11 cellular contexts compared by ENCODE assay signal in genomic region chr9:6739218-6739617, GRCh38. TPM values are rescaled to one million over a fixed set of nuclear protein-coding genes. Genes with fewer than 3 reads are reported as not detected.
DNase-seq lines count a peak whose midpoint lies in the region; ATAC-seq, FAIRE-seq and TF ChIP-seq lines count a peak whose summit lies in the region.
"Had no signal": no experiment of that assay in that cellular context is flagged by ENCODE, and none has a peak within 500 bp of the region (broad histone marks: within the 10 kb centered on the region; RNA-seq: fewer than 3 reads in every experiment).

No MANE protein-coding gene starts in this region.

- BruUV-seq in OCI-LY7 (replicated peaks; lab: Mats Ljungman, UMichigan): no TSS peak

- H3K36me3 Mint-ChIP-seq in nephron progenitor cell (ENCODE audit: low read depth): no peaks in the 10 kb centered on the region

- POLR2A ChIA-PET in OCI-LY7 (lab: Charles Lee): interaction anchor here (0.7 to 2.3 kb wide), 3 partner anchors 11 to 326 kb away, joined by 4 to 9 read pairs (median 4); partner anchors contain the start of gene UHRF2

- CTCF ChIA-PET in OCI-LY7 (lab: Charles Lee; ENCODE audit: unreplicated experiment): no interaction called here

- intact Hi-C loops in OCI-LY7 (cut with micrococcal nuclease; ENCODE audit: unreplicated experiment) (loop anchor here (1.0 kb wide), 1 partner anchor 154 kb away; no protein-coding TSS in a partner anchor), left cardiac atrium (cut with DNase I) (loop anchor here (10.0 kb wide), 2 partner anchors 154 to 384 kb away; no protein-coding TSS in a partner anchor)

- H4K20me1 ChIP-seq in OCI-LY7 (ENCODE audit: insufficient read depth, low read length): no peaks in the 10 kb centered on the region

- H3K4me3 ChIP-seq in OCI-LY7 (ENCODE audit: low read depth, low read length, poor library complexity, severe bottlenecking) (no peak overlapping the region), fibroblast of pulmonary artery (replicated peaks; ENCODE audit: low read depth, low read length) (no peak overlapping the region)
- H3K4me3 ChIP-seq: spleen had no signal

- H3K4me3 Mint-ChIP-seq in nephron progenitor cell: no peak overlapping the region

- FAIRE-seq in A204.1 (lab: Jason Lieb, UNC): peak; percentile 77

- no peaks in the 10 kb centered on the region for H3K9me3 ChIP-seq in OCI-LY7 (ENCODE audit: low read length)
- H3K9me3 ChIP-seq: spleen had no signal

- no peak overlapping the region for H3K27ac ChIP-seq in OCI-LY7 (ENCODE audit: low read depth, low read length, poor library complexity, severe bottlenecking)
- H3K27ac ChIP-seq: spleen had no signal

- H3K4me1 ChIP-seq in OCI-LY7 (ENCODE audit: insufficient read depth, low read length, poor library complexity, severe bottlenecking): no peaks in the 10 kb centered on the region
- H3K4me1 ChIP-seq: spleen had no signal

- no peaks in the 10 kb centered on the region for H3K36me3 ChIP-seq in OCI-LY7 (ENCODE audit: insufficient read depth, low read length)
- H3K36me3 ChIP-seq: spleen had no signal

- ATAC-seq in HG03175 (IDR thresholded peaks at IDR 0.05; ENCODE audit: unreplicated experiment) (no peak), left cardiac atrium (no peak)
- ATAC-seq: esophagus mucosa had no signal

- no peaks in the 10 kb centered on the region for H3K27me3 Mint-ChIP-seq in nephron progenitor cell (ENCODE audit: low read depth, poor library complexity)

- no peaks in the 10 kb centered on the region for H3K79me2 ChIP-seq in OCI-LY7 (ENCODE audit: insufficient read depth, low read depth, low read length)

- no peaks in the 10 kb centered on the region for H3K9me2 ChIP-seq in OCI-LY7 (ENCODE audit: insufficient read depth, low read length)

- DNase-seq in OCI-LY7 (ENCODE audit: low spot score) (peak; percentile 31), fibroblast of pulmonary artery (ENCODE audit: low read depth) (no peak), NCI-H2107 (lab: John Stamatoyannopoulos, UW) (no peak), nephron progenitor cell (no peak), left cardiac atrium (no peak)
- DNase-seq: activated CD4-positive, alpha-beta T cell treated with anti-CD3 and anti-CD28 coated beads for 48 hours had no signal

- no peak overlapping the region for H3K27ac Mint-ChIP-seq in nephron progenitor cell

- H3K9me3 Mint-ChIP-seq in nephron progenitor cell: peaks cover 8% of the 10 kb centered on the region

- no peaks in the 10 kb centered on the region for H3K4me1 Mint-ChIP-seq in nephron progenitor cell

- H3K4me2 ChIP-seq in OCI-LY7 (ENCODE audit: low read length): no peak overlapping the region

- H2AFZ ChIP-seq in OCI-LY7 (ENCODE audit: low read length): no peak overlapping the region

- TF ChIP-seq CTCF in GM12872 (IDR thresholded peaks at IDR 0.05; ENCODE audit: insufficient read depth, low read depth, low read length) (0 out of 3 replicates have a peak, but pooled peaks have one; percentile 7), OCI-LY7 (conservative IDR thresholded peaks at IDR 0.05; ENCODE audit: low read length) (peak; percentile 69), fibroblast of pulmonary artery (IDR thresholded peaks at IDR 0.05; ENCODE audit: low read length, missing control alignments) (peak; percentile 40), nephron progenitor cell (IDR thresholded peaks at IDR 0.05) (no peak)

RNA-seq across cellular contexts. Expression of gene KDM4C, which starts 18.6 kb away (rescaled TPM):
- total RNA-seq in OCI-LY7 (2014; rRNA removed; shearing (Covaris generic)): 51.5 and 57.9 TPM in 2 replicates
- total RNA-seq in OCI-LY7 (2022): 60.2 and 60.3 TPM in 2 replicates
- total RNA-seq in left cardiac atrium: 10 to 100 TPM; 13.2 to 18.1 TPM
